In genomic region chr4:9931196-9931595, GRCh38 we compare ENCODE assay signal across 18 cellular contexts.
DNase-seq lines count a peak whose midpoint lies in the region; ATAC-seq, FAIRE-seq and TF ChIP-seq lines count a peak whose summit lies in the region.
"Had no signal": no experiment of that assay in that cellular context is flagged by ENCODE, and none has a peak within 500 bp of the region (broad histone marks: within the 10 kb centered on the region; RNA-seq: fewer than 3 reads in every experiment).

No MANE protein-coding gene starts in this region.

- no peak overlapping the region for H3K23ac ChIP-seq in H9 (ENCODE audit: insufficient read length, low read depth, low read length)

- H3K9ac ChIP-seq in H9 (ENCODE audit: extremely low read depth, insufficient read length, low read length) = no peak overlapping the region
- H3K9ac ChIP-seq: BLaER1 had no signal

- H3K9me3 Mint-ChIP-seq in H9 = no peaks in the 10 kb centered on the region
- H3K9me3 Mint-ChIP-seq: CD14-positive monocyte had no signal

- H2BK15ac ChIP-seq in H9 (ENCODE audit: low read depth, low read length) = no peak overlapping the region

- no peak overlapping the region for H4K5ac ChIP-seq in H9 (ENCODE audit: insufficient read length, low read depth, low read length)

- no peaks in the 10 kb centered on the region for H3K79me2 ChIP-seq in H9 (ENCODE audit: insufficient read depth, low read length)

- FAIRE-seq in frontal cortex (lab: Jason Lieb, UNC) = no peak
- FAIRE-seq: HTR-8/SVneo had no signal

- TF ChIP-seq CTCF in H9 (conservative IDR thresholded peaks at IDR 0.05) = no peak

- H3K14ac ChIP-seq in H9 (ENCODE audit: insufficient read depth, low read length) = no peak overlapping the region

- ATAC-seq in GM18511 (IDR thresholded peaks at IDR 0.05; ENCODE audit: unreplicated experiment) (no peak), Right ventricle myocardium superior (ENCODE audit: poor library complexity) (no peak)

- no peaks in the 10 kb centered on the region for H3K23me2 ChIP-seq in H9 (ENCODE audit: insufficient read length, low read depth, low read length, poor library complexity, severe bottlenecking)

- no peaks in the 10 kb centered on the region for H3K4me1 ChIP-seq in H9 (ENCODE audit: insufficient read depth, low read length)
- H3K4me1 ChIP-seq: BLaER1, HAP-1 had no signal

- no peak overlapping the region for H2BK12ac ChIP-seq in H9 (ENCODE audit: insufficient read length, low read depth, low read length)

- H2BK120ac ChIP-seq in H9 (ENCODE audit: low read depth, low read length, poor library complexity, severe bottlenecking) = no peak overlapping the region

- H3K4ac ChIP-seq in H9 (ENCODE audit: low read depth, low read length) = no peak overlapping the region

- H3K27ac Mint-ChIP-seq in H9 = no peak overlapping the region
- H3K27ac Mint-ChIP-seq: CD14-positive monocyte; CD4-positive, alpha-beta memory T cell had no signal

- no peak overlapping the region for H4K91ac ChIP-seq in H9 (ENCODE audit: insufficient read length, low read depth, low read length)

- H3K36me3 Mint-ChIP-seq in H9 (ENCODE audit: insufficient read depth in 1 of 3, low read depth in 3 of 3) = no peaks in the 10 kb centered on the region
- H3K36me3 Mint-ChIP-seq: CD4-positive, alpha-beta memory T cell had no signal

- H3K4me2 ChIP-seq in H9 (ENCODE audit: insufficient read depth, insufficient read length, low read length) = no peak overlapping the region
- H3K4me2 ChIP-seq: BLaER1 had no signal

- no peak overlapping the region for H4K8ac ChIP-seq in H9 (replicated peaks; ENCODE audit: insufficient read length, low read depth, low read length)

- H3K27ac ChIP-seq in H9 (ENCODE audit: insufficient read length, low read depth, low read length) = no peak overlapping the region
- H3K27ac ChIP-seq: BLaER1 had no signal

- intact Hi-C loops in Right ventricle myocardium superior (cut with DNase I) = no loop called here

- H2AFZ ChIP-seq in H9 (ENCODE audit: low read length) = no peak overlapping the region

- DNase-seq in H9 (no peak), medulla oblongata (ENCODE audit: extremely low spot score) (peak; percentile 6), putamen (ENCODE audit: low spot score) (peak; percentile 50), superior temporal gyrus (ENCODE audit: extremely low spot score) (peak; percentile 38), Right ventricle myocardium superior (no peak), frontal cortex (ENCODE audit: low spot score in 2 of 2) (no peak)
- DNase-seq: 8988T; CD4-positive, alpha-beta memory T cell; DMS153; DMS79; GF-D8; GOT3; IMR-90 had no signal

- no peak overlapping the region for H3T11ph ChIP-seq in H9 (ENCODE audit: low read length)

- H3K18ac ChIP-seq in H9 (ENCODE audit: insufficient read length, low read depth, low read length) = peak overlapping the region; percentile 9

- no peaks in the 10 kb centered on the region for H3K27me3 ChIP-seq in H9 (ENCODE audit: insufficient read depth, low read length)
- H3K27me3 ChIP-seq: BLaER1 had no signal

- H2BK20ac ChIP-seq in H9 (ENCODE audit: low read depth, low read length, poor library complexity, severe bottlenecking) = no peak overlapping the region

- H3K56ac ChIP-seq in H9 (ENCODE audit: insufficient read length, low read depth, low read length) = no peak overlapping the region

- H3K4me3 Mint-ChIP-seq in H9 = no peak overlapping the region
- H3K4me3 Mint-ChIP-seq: CD14-positive monocyte; CD4-positive, alpha-beta memory T cell had no signal

- no peaks in the 10 kb centered on the region for H3K79me1 ChIP-seq in H9 (ENCODE audit: insufficient read depth, low read depth, low read length, poor library complexity, severe bottlenecking)

- no peak overlapping the region for H2BK5ac ChIP-seq in H9 (ENCODE audit: insufficient read length, low read length)

- H4K20me1 ChIP-seq in H9 (ENCODE audit: control insufficient read depth, insufficient read depth, insufficient read length) = no peaks in the 10 kb centered on the region
- H4K20me1 ChIP-seq: BLaER1 had no signal

- peaks cover 18% of the 10 kb centered on the region for H3K27me3 Mint-ChIP-seq in H9 (ENCODE audit: low read depth)
- H3K27me3 Mint-ChIP-seq: CD4-positive, alpha-beta memory T cell had no signal

- no peak overlapping the region for H2AK5ac ChIP-seq in H9 (ENCODE audit: insufficient read length, low read length)

- H3K4me1 Mint-ChIP-seq in H9 = peaks cover 4 to 15% of the 10 kb centered on the region in 2 experiments
- H3K4me1 Mint-ChIP-seq: CD4-positive, alpha-beta memory T cell had no signal

- H3K9me3 ChIP-seq in H9 (ENCODE audit: control insufficient read depth, low read depth, low read length) = no peaks in the 10 kb centered on the region
- H3K9me3 ChIP-seq: BLaER1, HAP-1 had no signal

- no CpG with 5 or more reads among the region's 2 CpGs for WGBS in H9 (ENCODE audit: extremely low coverage, insufficient read length, low lambda C conversion rate)

Comparison
In these comparisons a context has a peak if more than half of its experiments do, and no peak if none do; other contexts are left out.
1. DNase-seq: peak in medulla oblongata (single experiment), putamen (single experiment) and superior temporal gyrus (single experiment); none in H9 (single experiment), Right ventricle myocardium superior (single experiment) and frontal cortex (0 of 2).